Comparison of ENCODE assay signal across 8 cellular contexts in the genomic region with DNA sequence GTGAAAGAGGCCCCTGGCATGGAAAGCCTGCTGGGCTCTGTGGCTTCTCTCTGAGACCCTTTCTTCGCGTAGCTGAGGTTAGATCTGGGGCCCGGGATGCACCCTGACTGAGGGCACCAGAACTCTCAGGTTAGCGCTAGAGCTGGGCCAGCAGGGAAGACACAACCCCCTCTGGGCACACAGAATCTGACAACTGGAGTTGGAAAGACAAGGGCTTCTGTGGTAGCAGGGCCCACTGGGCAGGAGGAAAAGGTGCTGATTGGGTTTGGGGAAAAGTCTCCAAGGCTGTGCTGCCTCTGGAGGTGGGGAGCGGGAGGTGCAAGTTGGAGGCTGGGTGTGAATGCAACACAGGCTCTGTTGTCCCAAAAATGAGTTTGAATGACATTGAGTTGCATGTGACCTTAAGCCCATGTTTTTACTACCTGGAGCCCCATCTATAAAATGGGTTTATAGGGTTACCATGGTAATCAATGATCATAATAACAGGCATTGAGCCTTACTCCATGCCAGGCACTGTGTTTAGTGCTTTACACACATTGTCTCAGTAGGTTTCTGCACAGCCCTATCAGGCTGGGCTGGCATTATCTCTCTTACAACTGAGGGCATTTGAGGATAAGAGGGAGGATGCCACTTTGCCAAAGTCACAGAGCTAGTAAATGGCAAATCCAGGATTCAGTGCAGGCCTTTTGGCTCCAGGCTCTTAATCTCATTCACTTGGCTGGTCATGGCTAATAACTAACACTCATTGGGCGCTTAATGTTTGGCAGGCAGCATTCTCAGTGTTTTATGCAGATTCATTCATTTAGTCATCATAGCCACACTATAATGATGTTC. TPM values are rescaled to one million over a fixed set of nuclear protein-coding genes. Genes with fewer than 3 reads are reported as not detected.
DNase-seq lines count a peak whose midpoint lies in the region; ATAC-seq and TF ChIP-seq lines count a peak whose summit lies in the region.

No MANE protein-coding gene starts in this region.

- TF ChIP-seq CTCF in AG10803 (conservative IDR thresholded peaks at IDR 0.05; ENCODE audit: low read length) (peak; percentile 55), WTC11 (IDR thresholded peaks at IDR 0.05) (peak; percentile 66), uterus (IDR thresholded peaks at IDR 0.05) (peak in 3 of 4 experiments; percentile 9 to 55 (median 48))

- H3K36me3 ChIP-seq in H7 (replicated peaks; ENCODE audit: control insufficient read depth, insufficient read depth, low read length) (no peaks in the 10 kb centered on the region), iPS-15b (ENCODE audit: control insufficient read depth, insufficient read depth, low read length) (no peaks in the 10 kb centered on the region), uterus (no peaks in the 10 kb centered on the region)

- ATAC-seq in WTC11: peak; percentile 98
- no peak for ATAC-seq in GM18861 (IDR thresholded peaks at IDR 0.05; ENCODE audit: unreplicated experiment)
- ATAC-seq in GM18519 (IDR thresholded peaks at IDR 0.05; ENCODE audit: low FRiP score, unreplicated experiment): no peak

- H3K4me1 ChIP-seq in iPS-15b (ENCODE audit: control insufficient read depth, insufficient read depth, low read length) (peaks cover 3% of the 10 kb centered on the region), uterus (peaks cover 0 to 4% of the 10 kb centered on the region in 2 donors)

- CTCF ChIA-PET in WTC11 (lab: Charles Lee): interaction anchor here (0.6 to 2.5 kb wide), 15 partner anchors 9 to 145 kb away, joined by 3 to 17 read pairs (median 3); partner anchors contain the start of genes IGFBP4 and TOP2A

- no peaks in the 10 kb centered on the region for H3K27me3 ChIP-seq in H7 (ENCODE audit: control insufficient read depth, insufficient read depth, low read length)
- H3K27me3 ChIP-seq in iPS-15b (ENCODE audit: control insufficient read depth, insufficient read depth, low read length): peaks cover 3% of the 10 kb centered on the region
- no peaks in the 10 kb centered on the region for H3K27me3 ChIP-seq in uterus

- H3K4me3 ChIP-seq in AG10803 (ENCODE audit: low read length) (no peak overlapping the region), H7 (ENCODE audit: insufficient read depth, low read depth, low read length) (no peak overlapping the region), iPS-15b (ENCODE audit: low read depth, low read length) (no peak overlapping the region), uterus (no peak overlapping the region)

- no peak for TF ChIP-seq POLR2A in uterus (IDR thresholded peaks at IDR 0.05)

- POLR2A ChIA-PET in WTC11 (lab: Charles Lee): no interaction called here

- no peak overlapping the region for H3K27ac Mint-ChIP-seq in WTC11

- peak overlapping the region; percentile 63 for H3K9ac ChIP-seq in iPS-15b (ENCODE audit: low read depth, low read length)

- peaks cover 6% of the 10 kb centered on the region for H3K4me1 Mint-ChIP-seq in WTC11

- no peak overlapping the region for H3K4me3 Mint-ChIP-seq in WTC11

- DNase-seq in AG10803 (ENCODE audit: low read depth) (no peak), H7 (peak; percentile 75), WTC11 (ENCODE audit: low spot score) (peak; percentile 75), uterus (peak in 1 of 2 donors; percentile 28), NCI-H524 treated with DMSO at 0.1 percent for 48 hours (lab: John Stamatoyannopoulos, UW) (no peak)

- peak overlapping the region; percentile 70 to 77 for H3K27ac ChIP-seq in uterus

- intact Hi-C loops in uterus (cut with DNase I; ENCODE audit: low total_unique reads): no loop called here

- H3K27me3 Mint-ChIP-seq in WTC11 (ENCODE audit: low read depth): peaks cover 2% of the 10 kb centered on the region; the same call in 1 of the 2 replicates

- no peaks in the 10 kb centered on the region for H3K9me3 ChIP-seq in iPS-15b (ENCODE audit: control insufficient read depth, insufficient read depth, low read length)
- H3K9me3 ChIP-seq in uterus: no peaks in the 10 kb centered on the region

- no peaks in the 10 kb centered on the region for H3K36me3 Mint-ChIP-seq in WTC11

- peaks cover 9% of the 10 kb centered on the region; the same call in 1 of the 2 replicates for H3K9me3 Mint-ChIP-seq in WTC11

TF ChIP-seq in WTC11, 78 proteins besides CTCF, POLR2A, EP300 and RAD21 (continues in another document):
- TF ChIP-seq TEAD1 (CRISPR knock-in tag; IDR thresholded peaks at IDR 0.05) (no peak), STAT6 (CRISPR knock-in tag; conservative IDR thresholded peaks at IDR 0.05; ENCODE audit: low read depth) (no peak), MLX (CRISPR knock-in tag; IDR thresholded peaks at IDR 0.05) (no peak), ZNF671 (CRISPR knock-in tag; IDR thresholded peaks at IDR 0.05) (no peak), ESRRA (CRISPR knock-in tag; IDR thresholded peaks at IDR 0.05; ENCODE audit: borderline replicate concordance) (no peak), ZSCAN18 (CRISPR knock-in tag; IDR thresholded peaks at IDR 0.05) (no peak), ZNF232 (CRISPR knock-in tag; IDR thresholded peaks at IDR 0.05) (no peak), HMGA2 (CRISPR knock-in tag; IDR thresholded peaks at IDR 0.05) (no peak), MYBL2 (CRISPR knock-in tag; IDR thresholded peaks at IDR 0.05) (no peak), E2F1 (CRISPR knock-in tag; IDR thresholded peaks at IDR 0.05) (no peak)
- TF ChIP-seq, protein P1, sequence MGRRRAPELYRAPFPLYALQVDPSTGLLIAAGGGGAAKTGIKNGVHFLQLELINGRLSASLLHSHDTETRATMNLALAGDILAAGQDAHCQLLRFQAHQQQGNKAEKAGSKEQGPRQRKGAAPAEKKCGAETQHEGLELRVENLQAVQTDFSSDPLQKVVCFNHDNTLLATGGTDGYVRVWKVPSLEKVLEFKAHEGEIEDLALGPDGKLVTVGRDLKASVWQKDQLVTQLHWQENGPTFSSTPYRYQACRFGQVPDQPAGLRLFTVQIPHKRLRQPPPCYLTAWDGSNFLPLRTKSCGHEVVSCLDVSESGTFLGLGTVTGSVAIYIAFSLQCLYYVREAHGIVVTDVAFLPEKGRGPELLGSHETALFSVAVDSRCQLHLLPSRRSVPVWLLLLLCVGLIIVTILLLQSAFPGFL (CRISPR knock-in tag; IDR thresholded peaks at IDR 0.05; ENCODE audit: borderline replicate concordance): no peak

RNA-seq across cellular contexts. Expression of gene IGFBP4, which starts 9.5 kb away (rescaled TPM):
- total RNA-seq in H7 (2014; rRNA removed; shearing (Covaris generic)): 24.6 and 31.8 TPM in 2 replicates
- total RNA-seq in WTC11 (2021): 155 to 172 TPM (median 162 TPM) in 3 replicates
- 1,000 to 10,000 TPM in 1 of 4 donors, 100 to 1,000 TPM in 3; 331 to 1,351 (median 418) TPM for total RNA-seq in uterus

RNA-seq across cellular contexts. Expression of gene TOP2A, which starts 16.1 kb away (rescaled TPM):
- 159 and 249 TPM in 2 replicates for total RNA-seq in H7 (2014; rRNA removed; shearing (Covaris generic))
- total RNA-seq in WTC11 (2021) (273 to 307 TPM (median 292 TPM) in 3 replicates), uterus (100 to 1,000 TPM in 1 of 4 donors, 1 to 10 TPM in 1, under 1 TPM in 1, not detected in 1; 0.26 to 145 (median 1.9) TPM)

Comparison
In these comparisons a context has a peak if more than half of its experiments do, and no peak if none do; other contexts are left out.
1. DNase-seq: peak in H7 (single experiment) and WTC11 (single experiment); none in AG10803 (single experiment) and NCI-H524 treated with DMSO at 0.1 percent for 48 hours (single experiment).
2. Peak in every context shown above with its lines, with median percentiles within 50 percentile points of each other: CTCF ChIP-seq.